13 cellular contexts compared by ENCODE assay signal in the genomic region with DNA sequence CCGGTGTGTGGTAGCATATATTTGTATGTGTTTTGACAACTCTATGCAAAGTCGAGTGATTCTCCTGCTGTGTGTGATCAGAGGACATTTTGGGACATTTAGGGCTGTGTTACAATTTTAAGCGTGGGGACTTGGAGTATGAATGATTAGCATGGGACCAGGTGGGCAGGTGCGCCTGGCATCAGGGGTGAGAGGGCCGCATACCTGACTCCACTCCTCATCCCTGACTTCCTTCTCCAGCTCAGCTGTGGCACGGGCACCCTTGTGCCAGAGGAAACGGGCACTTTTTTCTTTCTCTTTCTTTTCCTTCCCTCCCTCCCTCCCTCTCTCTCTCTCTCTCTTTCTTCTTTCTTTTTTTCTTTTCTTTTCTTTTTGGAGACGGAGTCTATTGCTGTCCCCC.
"Had no signal": no experiment of that assay in that cellular context is flagged by ENCODE, and none has a peak within 500 bp of the region (broad histone marks: within the 10 kb centered on the region; RNA-seq: fewer than 3 reads in every experiment).

No MANE protein-coding gene starts in this region.

- H3K27me3 Mint-ChIP-seq: stimulated activated memory B cell treated with anti-CD40 and anti-IgM and Interleukin-4, amounts not matched to agents 10 μg/mL and 1 μg/mL and 100 μg/mL, for 72 hours had no signal

- DNase-seq: activated CD4-positive, CD25-positive, alpha-beta regulatory T cell; activated T-cell treated with anti-CD3 and anti-CD28 coated beads, Interleukin-2, amount 50 U/mL, for 1 hour; effector CD8-positive, alpha-beta T cell; gastrocnemius medialis; heart right ventricle; SK-N-SH; substantia nigra; T-helper 1 cell had no signal

- H3K27me3 ChIP-seq: gastrocnemius medialis, right atrium auricular region had no signal

- H3K9me3 ChIP-seq: gastrocnemius medialis, heart right ventricle, right atrium auricular region, SK-N-SH had no signal

- H3K36me3 Mint-ChIP-seq: stimulated activated memory B cell treated with anti-CD40 and anti-IgM and Interleukin-4, amounts not matched to agents 10 μg/mL and 1 μg/mL and 100 μg/mL, for 72 hours had no signal

- H3K9ac ChIP-seq: SK-N-SH had no signal

- H3K4me3 ChIP-seq: coronary artery, gastrocnemius medialis, heart right ventricle, right atrium auricular region, smooth muscle cell had no signal

- H3K9me3 Mint-ChIP-seq: neural crest cell; stimulated activated memory B cell treated with anti-CD40 and anti-IgM and Interleukin-4, amounts not matched to agents 10 μg/mL and 1 μg/mL and 100 μg/mL, for 72 hours had no signal

- H3K4me3 Mint-ChIP-seq: neural crest cell; stimulated activated memory B cell treated with anti-CD40 and anti-IgM and Interleukin-4, amounts not matched to agents 10 μg/mL and 1 μg/mL and 100 μg/mL, for 72 hours had no signal

- H3K27ac ChIP-seq: coronary artery, gastrocnemius medialis, heart right ventricle, right atrium auricular region had no signal

- H3K4me1 Mint-ChIP-seq: stimulated activated memory B cell treated with anti-CD40 and anti-IgM and Interleukin-4, amounts not matched to agents 10 μg/mL and 1 μg/mL and 100 μg/mL, for 72 hours had no signal

- H3K27ac Mint-ChIP-seq: stimulated activated memory B cell treated with anti-CD40 and anti-IgM and Interleukin-4, amounts not matched to agents 10 μg/mL and 1 μg/mL and 100 μg/mL, for 72 hours had no signal

- H3K36me3 ChIP-seq: gastrocnemius medialis, heart right ventricle, right atrium auricular region had no signal

- H3K4me1 ChIP-seq: gastrocnemius medialis had no signal
